Comparison of ENCODE assay signal across 16 cellular contexts in the genomic region with DNA sequence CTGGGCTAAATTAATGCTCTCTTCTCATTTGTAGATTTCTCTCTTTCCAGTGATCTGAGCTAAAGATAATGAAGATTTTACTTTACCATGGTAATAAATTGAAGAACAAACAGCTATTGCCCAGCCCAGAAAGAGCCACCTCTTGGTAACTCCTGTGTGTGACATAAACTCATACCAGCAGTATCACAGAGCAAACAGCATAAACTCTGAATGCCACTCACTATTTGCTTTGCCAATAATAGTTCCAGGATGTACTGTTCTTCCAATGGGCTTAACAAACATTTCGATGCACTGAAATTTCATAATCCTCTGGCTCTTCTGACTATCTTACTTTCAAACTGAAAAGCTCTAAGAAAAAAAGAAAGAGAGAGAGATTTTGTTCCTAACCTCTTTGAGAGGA.
"Had no signal": no experiment of that assay in that cellular context is flagged by ENCODE, and none has a peak within 500 bp of the region (broad histone marks: within the 10 kb centered on the region; RNA-seq: fewer than 3 reads in every experiment).

No MANE protein-coding gene starts in this region.

- H3K27me3 ChIP-seq: brain microvascular endothelial cell had no signal

- H3K27ac ChIP-seq: brain microvascular endothelial cell had no signal

- H3K36me3 ChIP-seq: brain microvascular endothelial cell had no signal

- ATAC-seq: activated T-cell treated with anti-CD3 and anti-CD28 coated beads, Interleukin-2, amount 50 U/mL, for 72 hours; right cardiac atrium; stimulated activated naive CD8-positive, alpha-beta T cell treated with anti-CD3 and anti-CD28 coated beads, Interleukin-15, Interleukin-2, amounts not matched to agents 100 U/mL and 50 U/mL, for 24 hours had no signal

- DNase-seq: activated B cell treated with CpG ODN at 0.5 μM for 24 hours; activated CD4-positive, alpha-beta T cell treated with anti-CD3 and anti-CD28 coated beads, Interleukin-2, amount 10 ng/mL, durations not matched to agents 24 days and 14 days; activated CD8-positive, alpha-beta memory T cell treated with anti-CD3 and anti-CD28 coated beads, Interleukin-2, amount 50 U/mL, for 48 hours; activated naive CD8-positive, alpha-beta T cell treated with anti-CD3 and anti-CD28 coated beads for 36 hours; activated T-cell treated with anti-CD3 and anti-CD28 coated beads, Interleukin-2, amount 50 U/mL, for 72 hours; amygdala; brain microvascular endothelial cell; cerebellar nuclear complex; effector memory CD4-positive, alpha-beta T cell; head of caudate nucleus; mesendoderm; nephron progenitor cell; occipital lobe; right cardiac atrium; stimulated activated naive CD8-positive, alpha-beta T cell treated with anti-CD3 and anti-CD28 coated beads, Interleukin-15, Interleukin-2, amounts not matched to agents 100 U/mL and 50 U/mL, for 24 hours; T-helper 2 cell had no signal
